7 cellular contexts compared by ENCODE assay signal in the genomic region with DNA sequence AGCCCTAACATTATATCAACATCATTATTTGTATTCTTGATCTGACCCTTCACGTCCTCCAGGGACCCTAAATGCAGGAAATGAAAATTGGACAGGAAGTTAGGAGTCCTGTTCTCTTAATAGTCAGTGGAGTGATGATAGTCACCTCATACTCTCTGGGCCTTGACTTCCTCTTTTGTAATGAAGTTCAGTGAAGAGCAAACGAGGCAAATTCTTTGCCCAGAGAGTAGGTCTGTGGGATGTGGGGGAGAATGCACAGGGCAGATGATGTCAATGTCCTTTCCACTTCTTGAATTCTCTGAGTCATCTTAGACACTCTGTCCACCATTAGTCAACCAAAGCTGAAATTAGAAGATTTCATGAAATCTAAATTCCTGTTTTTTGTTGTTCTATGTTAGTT. TPM values are rescaled to one million over a fixed set of nuclear protein-coding genes. Genes with fewer than 3 reads are reported as not detected.
A peak's percentile ranks its signal among the peaks of the same experiment; 100 is the strongest.
DNase-seq lines count a peak whose midpoint lies in the region; ATAC-seq and TF ChIP-seq lines count a peak whose summit lies in the region.

No MANE protein-coding gene starts in this region.

- no peak overlapping the region for H3K27ac Mint-ChIP-seq in neural progenitor cell

- H3K79me2 ChIP-seq in neural progenitor cell (ENCODE audit: low read depth), result no peaks in the 10 kb centered on the region

- H3K27ac ChIP-seq in neural progenitor cell, result no peak overlapping the region

- H3K9me3 ChIP-seq in neural progenitor cell (ENCODE audit: low read depth), result no peaks in the 10 kb centered on the region

- no peaks in the 10 kb centered on the region for H4K20me1 ChIP-seq in neural progenitor cell (ENCODE audit: low read depth)

- no peaks in the 10 kb centered on the region for H3K27me3 Mint-ChIP-seq in neural progenitor cell (ENCODE audit: insufficient read depth, low read depth)

- no peaks in the 10 kb centered on the region for H3K4me1 ChIP-seq in neural progenitor cell

- H3K4me3 ChIP-seq in neural progenitor cell, result no peak overlapping the region

- H3K9me3 Mint-ChIP-seq in neural progenitor cell, result no peaks in the 10 kb centered on the region

- no peak overlapping the region for H3K4me2 ChIP-seq in neural progenitor cell

- no peak overlapping the region for H2AFZ ChIP-seq in neural progenitor cell (replicated peaks)

- H3K36me3 Mint-ChIP-seq in neural progenitor cell, result no peaks in the 10 kb centered on the region

- H3K27me3 ChIP-seq in neural progenitor cell, result no peaks in the 10 kb centered on the region

- peak; percentile 97 for DNase-seq in SKM-1 (lab: John Stamatoyannopoulos, UW; ENCODE audit: unreplicated experiment)
- peak; percentile 35 for DNase-seq in midbrain (lab: John Stamatoyannopoulos, UW)
- DNase-seq in DMS79 treated with DMSO at 0.1 percent for 48 hours (lab: John Stamatoyannopoulos, UW), result no peak
- no peak for DNase-seq in neural progenitor cell (ENCODE audit: low spot score)
- no peak for DNase-seq in activated CD4-positive, alpha-beta T cell treated with anti-CD3 and anti-CD28 coated beads, Interleukin-2, amount 50 U/mL, for 4 hours

- ATAC-seq in GM19025 (IDR thresholded peaks at IDR 0.05; ENCODE audit: low read depth, unreplicated experiment) (peak; percentile 67), HG02885 (IDR thresholded peaks at IDR 0.05; ENCODE audit: poor library complexity, unreplicated experiment) (peak; percentile 99)

- H3K9ac ChIP-seq in neural progenitor cell, result no peak overlapping the region

- H3K4me3 Mint-ChIP-seq in neural progenitor cell, result no peak overlapping the region

- no peaks in the 10 kb centered on the region for H3K36me3 ChIP-seq in neural progenitor cell

- H3K4me1 Mint-ChIP-seq in neural progenitor cell, result no peaks in the 10 kb centered on the region

- TF ChIP-seq CTCF in neural progenitor cell (IDR thresholded peaks at IDR 0.05), result no peak

- no peaks in the 10 kb centered on the region for H3F3A ChIP-seq in neural progenitor cell (ENCODE audit: low read depth)

RNA-seq across cellular contexts. Expression of a gene that starts 17.1 kb away (rescaled TPM):
- 0.15 TPM in 2 replicates for total RNA-seq in neural progenitor cell (ENCODE audit: low replicate concordance)

Comparison
In these comparisons a context has a peak if more than half of its experiments do, and no peak if none do; other contexts are left out.
1. DNase-seq: peak in SKM-1 (single experiment) and midbrain (single experiment); none in DMS79 treated with DMSO at 0.1 percent for 48 hours (single experiment), neural progenitor cell (single experiment) and activated CD4-positive, alpha-beta T cell treated with anti-CD3 and anti-CD28 coated beads, Interleukin-2, amount 50 U/mL, for 4 hours (0 of 2).